Comparison of ENCODE assay signal across 8 cellular contexts in genomic region chr3:194140520-194141414, GRCh38. TPM values are rescaled to one million over a fixed set of nuclear protein-coding genes. Genes with fewer than 3 reads are reported as not detected.
DNase-seq lines count a peak whose midpoint lies in the region; ATAC-seq and TF ChIP-seq lines count a peak whose summit lies in the region.

No MANE protein-coding gene starts in this region.

- H3K4me3 ChIP-seq in AG04450 (ENCODE audit: low read depth, low read length) (peak overlapping the region; percentile 31), GM23248 (peak overlapping the region; percentile 62), PC-9 (peak overlapping the region; percentile 94), body of pancreas (no peak overlapping the region), iPS-20b (ENCODE audit: low read length) (peak overlapping the region; percentile 81), spleen (peak overlapping the region; percentile 18 to 64 (median 36))

- H3K27me3 ChIP-seq in AG04450 (ENCODE audit: control insufficient read depth, insufficient read depth, low read length) (peaks cover 3% of the 10 kb centered on the region), GM23248 (replicated peaks; ENCODE audit: insufficient read depth) (no peaks in the 10 kb centered on the region), PC-9 (ENCODE audit: insufficient read depth, low read depth) (no peaks in the 10 kb centered on the region), body of pancreas (no peaks in the 10 kb centered on the region), iPS-20b (ENCODE audit: insufficient read depth, low read length) (peaks cover 54% of the 10 kb centered on the region), spleen (replicated peaks in 1 of 7) (peaks cover 0 to 68% (median 3%) of the 10 kb centered on the region in 7 donors)

- H3K9ac ChIP-seq in GM23248 (peak overlapping the region; percentile 98), iPS-20b (ENCODE audit: low read depth, low read length) (peak overlapping the region; percentile 72; the same call in 1 of the 2 replicates)

- H3K9me3 ChIP-seq in AG04450 (ENCODE audit: control insufficient read depth, insufficient read depth, low read length), result no peaks in the 10 kb centered on the region; the same call in 1 of the 2 replicates
- H3K9me3 ChIP-seq in GM23248 (ENCODE audit: low read depth), result no peaks in the 10 kb centered on the region
- H3K9me3 ChIP-seq in PC-9 (ENCODE audit: insufficient read depth, low read depth), result no peaks in the 10 kb centered on the region
- H3K9me3 ChIP-seq in body of pancreas, result no peaks in the 10 kb centered on the region
- H3K9me3 ChIP-seq in iPS-20b (ENCODE audit: insufficient read depth, low read depth, low read length), result no peaks in the 10 kb centered on the region
- no peaks in the 10 kb centered on the region for H3K9me3 ChIP-seq in spleen

- DNase-seq in AG04450 (ENCODE audit: low read depth, low spot score), result no peak
- DNase-seq in GM23248, result peak; percentile 62
- peak; percentile 68 to 82 for DNase-seq in PC-9
- peak; percentile 62 to 71 (median 64) for DNase-seq in body of pancreas
- DNase-seq in spleen, result peak; percentile 88
- DNase-seq in central memory CD4-positive, alpha-beta T cell, result no peak

- POLR2A ChIA-PET in AG04450 (lab: Yijun Ruan, JAX) (no interaction called here), PC-9 (lab: Charles Lee; ENCODE audit: unreplicated experiment) (interaction anchor here (0.5 to 1.6 kb wide), 40 partner anchors 10 to 1543 kb away, joined by 3 to 49 read pairs (median 8); no protein-coding TSS in a partner anchor)

- in situ Hi-C loops in GM23248 (cut with MboI), result no loop called here

- no peak for TF ChIP-seq CTCF in AG04450 (IDR thresholded peaks at IDR 0.05; ENCODE audit: low read depth, low read length)
- TF ChIP-seq CTCF in PC-9 (conservative IDR thresholded peaks at IDR 0.05), result no peak
- TF ChIP-seq CTCF in body of pancreas (IDR thresholded peaks at IDR 0.05), result peak in 2 of 7 experiments; percentile 5 to 12
- TF ChIP-seq CTCF in spleen (IDR thresholded peaks at IDR 0.05 in 8 of 11, conservative IDR thresholded peaks at IDR 0.05 in 3 of 11), result no peak

- H3K79me2 ChIP-seq in GM23248 (ENCODE audit: insufficient read depth) (no peaks in the 10 kb centered on the region), PC-9 (ENCODE audit: low read depth) (peaks cover 39% of the 10 kb centered on the region)

- intact Hi-C loops in PC-9 (cut with micrococcal nuclease; ENCODE audit: unreplicated experiment), result loop anchor here (1.0 kb wide), 2 partner anchors 175 to 182 kb away; no protein-coding TSS in a partner anchor
- intact Hi-C loops in body of pancreas (cut with DNase I), result no loop called here
- intact Hi-C loops in spleen (cut with DNase I; ENCODE audit: low total_unique reads), result no loop called here

- H4K20me1 ChIP-seq in GM23248 (ENCODE audit: insufficient read depth) (no peaks in the 10 kb centered on the region), PC-9 (ENCODE audit: insufficient read depth) (peaks cover 8% of the 10 kb centered on the region; the same call in 1 of the 2 replicates)

- TF ChIP-seq POLR2A in body of pancreas (IDR thresholded peaks at IDR 0.05) (peak in 2 of 3 donors; percentile 7 to 35), spleen (IDR thresholded peaks at IDR 0.05) (no peak)

- H3K4me1 ChIP-seq in GM23248 (ENCODE audit: insufficient read depth) (peaks cover 36% of the 10 kb centered on the region), PC-9 (replicated peaks; ENCODE audit: insufficient read depth) (peaks cover 65% of the 10 kb centered on the region), body of pancreas (peaks cover 51% of the 10 kb centered on the region), iPS-20b (ENCODE audit: insufficient read depth, low read length) (peaks cover 31% of the 10 kb centered on the region), spleen (peaks cover 33 to 67% (median 64%) of the 10 kb centered on the region in 6 donors)

- no peaks in the 10 kb centered on the region for H3K36me3 ChIP-seq in GM23248 (ENCODE audit: low read depth)
- peaks cover 24% of the 10 kb centered on the region for H3K36me3 ChIP-seq in PC-9 (ENCODE audit: low read depth)
- no peaks in the 10 kb centered on the region for H3K36me3 ChIP-seq in body of pancreas (replicated peaks in 1 of 2; ENCODE audit: insufficient read depth in 1 of 2, low read depth in 2 of 2)
- H3K36me3 ChIP-seq in iPS-20b (ENCODE audit: insufficient read depth, low read depth, low read length), result no peaks in the 10 kb centered on the region
- H3K36me3 ChIP-seq in spleen, result peaks cover 0 to 12% (median 0%) of the 10 kb centered on the region in 6 donors

- H3K9me2 ChIP-seq in GM23248 (ENCODE audit: insufficient read depth), result no peaks in the 10 kb centered on the region
- H3K9me2 ChIP-seq in PC-9 (ENCODE audit: insufficient read depth), result no peaks in the 10 kb centered on the region

- H3K27ac ChIP-seq in AG04450 (ENCODE audit: low read depth, low read length) (peak overlapping the region; percentile 68), GM23248 (peak overlapping the region; percentile 93), PC-9 (peak overlapping the region; percentile 98), body of pancreas (peak overlapping the region; percentile 98 to 99 (median 99)), iPS-20b (ENCODE audit: low read length) (no peak overlapping the region), spleen (peak overlapping the region; percentile 15 to 89 (median 80))

- peaks cover 41% of the 10 kb centered on the region for H3F3A ChIP-seq in GM23248 (ENCODE audit: insufficient read depth)
- H3F3A ChIP-seq in PC-9 (ENCODE audit: insufficient read depth, low read depth), result peaks cover 79% of the 10 kb centered on the region

- CTCF ChIA-PET in AG04450 (lab: Charles Lee) (interaction anchor here (1.0 to 3.2 kb wide), 2 partner anchors 174 to 175 kb away, joined by 3 to 24 read pairs; no protein-coding TSS in a partner anchor), PC-9 (lab: Charles Lee) (interaction anchor here (0.6 to 1.8 kb wide), 10 partner anchors 41 to 360 kb away, joined by 3 to 18 read pairs (median 5); no protein-coding TSS in a partner anchor)

- H2AFZ ChIP-seq in GM23248 (no peak overlapping the region), PC-9 (no peak overlapping the region)

- H3K4me2 ChIP-seq in GM23248 (ENCODE audit: unreplicated experiment) (peak overlapping the region; percentile 82), PC-9 (peak overlapping the region; percentile 93)

- ATAC-seq in body of pancreas, result peak; percentile 7
- ATAC-seq in HG02870 (IDR thresholded peaks at IDR 0.05; ENCODE audit: unreplicated experiment), result no peak

- TSS peak; percentile 76 for BruUV-seq in PC-9 (replicated peaks; lab: Mats Ljungman, UMichigan)

- 5 to 8% methylated on average over 53 to 71 of the region's 71 CpGs for WGBS in GM23248 (ENCODE audit: low coverage in 1 of 2, low lambda C conversion rate in 2 of 2, missing lambda C conversion rate in 2 of 2), 2 experiments
- WGBS in body of pancreas, 2 donors, result 4 to 11% methylated on average over 5 to 49 of the region's 71 CpGs
- WGBS in spleen, 5 donors, result 2 to 5% (median 2%) methylated on average over 40 to 71 of the region's 71 CpGs

RNA-seq across cellular contexts. Expression of gene HES1, which starts 4.8 kb away (rescaled TPM):
- polyA plus RNA-seq in AG04450 (2011; rRNA removed) (1.3 and 1.9 TPM in 2 replicates), GM23248 (2016; fragmentation: Nextera tagmentation; extraction: Ambion mirVana) (8.8 and 10.3 TPM in 2 replicates), spleen (10 to 100 TPM; 17.7 to 19.7 (median 19.6) TPM)
- polyA minus RNA-seq in AG04450 (2011; rRNA and poly(A)+ RNA removed), result 3.1 and 4.9 TPM in 2 replicates
- 13.0 and 13.8 TPM in 2 replicates for total RNA-seq in GM23248 (2014; rRNA removed; shearing (Covaris generic))
- total RNA-seq in PC-9 (2021) (66.5 and 97.8 TPM in 2 replicates), body of pancreas (10 to 100 TPM; 28.5 to 49.1 TPM), spleen (10 to 100 TPM; 38.2 to 59.6 (median 40.3) TPM)

Comparison
In these comparisons a context has a peak if more than half of its experiments do, and no peak if none do; other contexts are left out.
1. DNase-seq: peak in GM23248 (single experiment), PC-9 (2 of 2), body of pancreas (4 of 4) and spleen (single experiment); none in AG04450 (single experiment) and central memory CD4-positive, alpha-beta T cell (single experiment).
2. H3K4me3 ChIP-seq: peak in AG04450 (single experiment), GM23248 (single experiment), PC-9 (single experiment), iPS-20b (single experiment) and spleen (8 of 8); none in body of pancreas (0 of 2).
3. POLR2A ChIP-seq: peak in body of pancreas (2 of 3); none in spleen (0 of 3).